In the genomic region with DNA sequence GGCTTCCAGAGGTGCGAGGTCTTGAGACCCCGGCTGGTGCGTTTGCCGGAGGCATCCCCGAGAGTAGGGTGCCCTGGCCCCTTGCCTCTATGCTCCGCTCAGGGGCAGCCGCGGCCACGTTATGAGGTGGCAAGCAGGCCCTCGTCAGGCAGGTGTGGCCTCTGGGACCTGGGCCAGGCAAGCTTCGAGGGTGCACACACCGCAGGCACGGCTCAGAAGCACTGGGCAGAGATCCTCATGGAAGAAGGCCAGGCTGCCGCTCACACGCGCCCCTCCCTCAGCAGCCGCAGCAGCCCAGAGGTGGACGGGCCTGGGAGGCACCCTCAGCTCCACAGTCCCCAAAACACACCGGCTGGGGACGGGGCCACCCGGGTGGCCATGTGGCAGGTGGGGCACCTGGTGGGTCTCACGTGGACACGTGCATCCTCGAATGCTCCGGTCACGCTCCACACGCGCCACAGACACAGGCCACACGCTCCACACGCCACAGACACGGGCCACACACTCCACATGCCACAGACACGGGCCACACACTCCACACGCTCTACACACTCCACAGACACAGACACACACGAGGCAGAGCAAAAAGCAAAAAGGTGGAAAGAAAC, we compare ENCODE assay signal across 1 cellular context.
TF ChIP-seq lines count a peak whose summit lies in the region.

No MANE protein-coding gene starts in this region.

TF ChIP-seq in WTC11, 78 proteins besides CTCF, POLR2A, EP300 and RAD21 (continued from another document):
- TF ChIP-seq, protein P1, sequence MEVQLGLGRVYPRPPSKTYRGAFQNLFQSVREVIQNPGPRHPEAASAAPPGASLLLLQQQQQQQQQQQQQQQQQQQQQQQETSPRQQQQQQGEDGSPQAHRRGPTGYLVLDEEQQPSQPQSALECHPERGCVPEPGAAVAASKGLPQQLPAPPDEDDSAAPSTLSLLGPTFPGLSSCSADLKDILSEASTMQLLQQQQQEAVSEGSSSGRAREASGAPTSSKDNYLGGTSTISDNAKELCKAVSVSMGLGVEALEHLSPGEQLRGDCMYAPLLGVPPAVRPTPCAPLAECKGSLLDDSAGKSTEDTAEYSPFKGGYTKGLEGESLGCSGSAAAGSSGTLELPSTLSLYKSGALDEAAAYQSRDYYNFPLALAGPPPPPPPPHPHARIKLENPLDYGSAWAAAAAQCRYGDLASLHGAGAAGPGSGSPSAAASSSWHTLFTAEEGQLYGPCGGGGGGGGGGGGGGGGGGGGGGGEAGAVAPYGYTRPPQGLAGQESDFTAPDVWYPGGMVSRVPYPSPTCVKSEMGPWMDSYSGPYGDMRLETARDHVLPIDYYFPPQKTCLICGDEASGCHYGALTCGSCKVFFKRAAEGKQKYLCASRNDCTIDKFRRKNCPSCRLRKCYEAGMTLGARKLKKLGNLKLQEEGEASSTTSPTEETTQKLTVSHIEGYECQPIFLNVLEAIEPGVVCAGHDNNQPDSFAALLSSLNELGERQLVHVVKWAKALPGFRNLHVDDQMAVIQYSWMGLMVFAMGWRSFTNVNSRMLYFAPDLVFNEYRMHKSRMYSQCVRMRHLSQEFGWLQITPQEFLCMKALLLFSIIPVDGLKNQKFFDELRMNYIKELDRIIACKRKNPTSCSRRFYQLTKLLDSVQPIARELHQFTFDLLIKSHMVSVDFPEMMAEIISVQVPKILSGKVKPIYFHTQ (CRISPR knock-in tag; IDR thresholded peaks at IDR 0.05): no peak
- TF ChIP-seq ZNF121 (CRISPR knock-in tag; IDR thresholded peaks at IDR 0.05) (no peak), GABPB1 (CRISPR knock-in tag; IDR thresholded peaks at IDR 0.05) (no peak), EMX1 (CRISPR knock-in tag; IDR thresholded peaks at IDR 0.05) (no peak), FOXK1 (CRISPR knock-in tag; IDR thresholded peaks at IDR 0.05) (no peak), ZNF263 (CRISPR knock-in tag; IDR thresholded peaks at IDR 0.05; ENCODE audit: low read depth) (no peak), HMGA2 (CRISPR knock-in tag; IDR thresholded peaks at IDR 0.05) (no peak)
- TF ChIP-seq, protein P2, sequence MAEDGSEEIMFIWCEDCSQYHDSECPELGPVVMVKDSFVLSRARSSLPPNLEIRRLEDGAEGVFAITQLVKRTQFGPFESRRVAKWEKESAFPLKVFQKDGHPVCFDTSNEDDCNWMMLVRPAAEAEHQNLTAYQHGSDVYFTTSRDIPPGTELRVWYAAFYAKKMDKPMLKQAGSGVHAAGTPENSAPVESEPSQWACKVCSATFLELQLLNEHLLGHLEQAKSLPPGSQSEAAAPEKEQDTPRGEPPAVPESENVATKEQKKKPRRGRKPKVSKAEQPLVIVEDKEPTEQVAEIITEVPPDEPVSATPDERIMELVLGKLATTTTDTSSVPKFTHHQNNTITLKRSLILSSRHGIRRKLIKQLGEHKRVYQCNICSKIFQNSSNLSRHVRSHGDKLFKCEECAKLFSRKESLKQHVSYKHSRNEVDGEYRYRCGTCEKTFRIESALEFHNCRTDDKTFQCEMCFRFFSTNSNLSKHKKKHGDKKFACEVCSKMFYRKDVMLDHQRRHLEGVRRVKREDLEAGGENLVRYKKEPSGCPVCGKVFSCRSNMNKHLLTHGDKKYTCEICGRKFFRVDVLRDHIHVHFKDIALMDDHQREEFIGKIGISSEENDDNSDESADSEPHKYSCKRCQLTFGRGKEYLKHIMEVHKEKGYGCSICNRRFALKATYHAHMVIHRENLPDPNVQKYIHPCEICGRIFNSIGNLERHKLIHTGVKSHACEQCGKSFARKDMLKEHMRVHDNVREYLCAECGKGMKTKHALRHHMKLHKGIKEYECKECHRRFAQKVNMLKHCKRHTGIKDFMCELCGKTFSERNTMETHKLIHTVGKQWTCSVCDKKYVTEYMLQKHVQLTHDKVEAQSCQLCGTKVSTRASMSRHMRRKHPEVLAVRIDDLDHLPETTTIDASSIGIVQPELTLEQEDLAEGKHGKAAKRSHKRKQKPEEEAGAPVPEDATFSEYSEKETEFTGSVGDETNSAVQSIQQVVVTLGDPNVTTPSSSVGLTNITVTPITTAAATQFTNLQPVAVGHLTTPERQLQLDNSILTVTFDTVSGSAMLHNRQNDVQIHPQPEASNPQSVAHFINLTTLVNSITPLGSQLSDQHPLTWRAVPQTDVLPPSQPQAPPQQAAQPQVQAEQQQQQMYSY (CRISPR knock-in tag; IDR thresholded peaks at IDR 0.05): no peak
- TF ChIP-seq, protein P3, sequence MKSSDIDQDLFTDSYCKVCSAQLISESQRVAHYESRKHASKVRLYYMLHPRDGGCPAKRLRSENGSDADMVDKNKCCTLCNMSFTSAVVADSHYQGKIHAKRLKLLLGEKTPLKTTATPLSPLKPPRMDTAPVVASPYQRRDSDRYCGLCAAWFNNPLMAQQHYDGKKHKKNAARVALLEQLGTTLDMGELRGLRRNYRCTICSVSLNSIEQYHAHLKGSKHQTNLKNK (CRISPR knock-in tag; IDR thresholded peaks at IDR 0.05): no peak
